In the genomic region with DNA sequence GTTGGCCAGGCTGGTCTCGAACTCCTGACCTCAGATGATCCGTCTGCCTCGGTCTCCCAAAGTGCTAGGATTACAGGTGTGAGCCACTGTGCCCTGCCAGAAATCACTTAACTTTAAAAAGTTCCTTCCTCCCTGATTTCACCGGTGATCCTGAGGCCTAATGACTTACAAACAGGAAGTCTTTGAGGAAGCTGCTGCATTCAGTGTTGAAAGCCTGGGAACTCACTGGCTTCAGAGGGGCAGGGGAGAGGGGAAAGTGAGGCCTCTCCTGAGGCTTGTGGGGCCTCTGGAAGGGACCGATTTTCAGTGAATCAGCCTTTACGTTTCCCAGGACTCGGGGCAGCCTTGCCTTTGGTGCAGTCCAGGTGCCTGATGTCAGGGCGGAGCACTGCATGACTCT, we compare ENCODE assay signal across 1 cellular context.
TF ChIP-seq lines count a peak whose summit lies in the region.

No MANE protein-coding gene starts in this region.

TF ChIP-seq in IMR-90, 13 proteins besides CTCF, POLR2A, EP300 and RAD21 (continued from another document):
- TF ChIP-seq, protein P1, sequence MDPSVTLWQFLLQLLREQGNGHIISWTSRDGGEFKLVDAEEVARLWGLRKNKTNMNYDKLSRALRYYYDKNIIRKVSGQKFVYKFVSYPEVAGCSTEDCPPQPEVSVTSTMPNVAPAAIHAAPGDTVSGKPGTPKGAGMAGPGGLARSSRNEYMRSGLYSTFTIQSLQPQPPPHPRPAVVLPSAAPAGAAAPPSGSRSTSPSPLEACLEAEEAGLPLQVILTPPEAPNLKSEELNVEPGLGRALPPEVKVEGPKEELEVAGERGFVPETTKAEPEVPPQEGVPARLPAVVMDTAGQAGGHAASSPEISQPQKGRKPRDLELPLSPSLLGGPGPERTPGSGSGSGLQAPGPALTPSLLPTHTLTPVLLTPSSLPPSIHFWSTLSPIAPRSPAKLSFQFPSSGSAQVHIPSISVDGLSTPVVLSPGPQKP (IDR thresholded peaks at IDR 0.05; ENCODE audit: borderline replicate concordance, low read depth, low read length): no peak
- no peak for TF ChIP-seq NFE2L2 (IDR thresholded peaks at IDR 0.05; ENCODE audit: low read depth, low read length)
- TF ChIP-seq MXI1 (IDR thresholded peaks at IDR 0.05; ENCODE audit: borderline replicate concordance, low read depth, low read length): no peak
- TF ChIP-seq FOS (IDR thresholded peaks at IDR 0.05; ENCODE audit: low read depth, low read length): no peak
- TF ChIP-seq RCOR1 (IDR thresholded peaks at IDR 0.05; ENCODE audit: insufficient replicate concordance, low read length): no peak
- no peak for TF ChIP-seq MAFK (IDR thresholded peaks at IDR 0.05; ENCODE audit: low read depth, low read length)
- no peak for TF ChIP-seq RFX5 (IDR thresholded peaks at IDR 0.05; ENCODE audit: low read depth, low read length)
- TF ChIP-seq CEBPB (IDR thresholded peaks at IDR 0.05; ENCODE audit: low read depth, low read length): no peak
- no peak for TF ChIP-seq MAZ (IDR thresholded peaks at IDR 0.05; ENCODE audit: borderline replicate concordance, low read depth, low read length)
- no peak for TF ChIP-seq SMC3 (IDR thresholded peaks at IDR 0.05; ENCODE audit: low read depth, low read length)
